Comparison of ENCODE assay signal across 1 cellular context in the genomic region with DNA sequence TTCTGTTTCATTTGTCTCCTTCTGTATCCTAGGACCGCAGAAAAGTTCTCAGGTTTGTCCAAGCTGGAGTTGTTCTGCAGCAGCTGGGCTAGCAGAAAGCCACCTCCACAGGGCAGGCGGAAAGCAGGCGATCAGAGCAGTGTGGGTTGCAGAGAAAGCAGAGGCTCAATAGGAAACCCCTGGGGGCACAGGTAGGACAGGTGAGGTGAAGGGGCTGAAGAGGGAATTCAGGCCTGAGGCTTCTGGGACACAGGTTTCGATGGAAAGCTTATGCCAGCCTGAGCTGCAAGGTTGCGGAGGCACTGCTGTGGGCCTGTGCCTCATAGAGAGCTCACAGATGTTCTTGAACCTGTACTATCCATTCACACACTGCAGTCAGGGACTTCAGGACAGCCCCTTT.
TF ChIP-seq lines count a peak whose summit lies in the region.

No MANE protein-coding gene starts in this region.

TF ChIP-seq in GM12878, 131 proteins besides CTCF, POLR2A, EP300 and RAD21 (continued from another document):
- TF ChIP-seq, protein P1, sequence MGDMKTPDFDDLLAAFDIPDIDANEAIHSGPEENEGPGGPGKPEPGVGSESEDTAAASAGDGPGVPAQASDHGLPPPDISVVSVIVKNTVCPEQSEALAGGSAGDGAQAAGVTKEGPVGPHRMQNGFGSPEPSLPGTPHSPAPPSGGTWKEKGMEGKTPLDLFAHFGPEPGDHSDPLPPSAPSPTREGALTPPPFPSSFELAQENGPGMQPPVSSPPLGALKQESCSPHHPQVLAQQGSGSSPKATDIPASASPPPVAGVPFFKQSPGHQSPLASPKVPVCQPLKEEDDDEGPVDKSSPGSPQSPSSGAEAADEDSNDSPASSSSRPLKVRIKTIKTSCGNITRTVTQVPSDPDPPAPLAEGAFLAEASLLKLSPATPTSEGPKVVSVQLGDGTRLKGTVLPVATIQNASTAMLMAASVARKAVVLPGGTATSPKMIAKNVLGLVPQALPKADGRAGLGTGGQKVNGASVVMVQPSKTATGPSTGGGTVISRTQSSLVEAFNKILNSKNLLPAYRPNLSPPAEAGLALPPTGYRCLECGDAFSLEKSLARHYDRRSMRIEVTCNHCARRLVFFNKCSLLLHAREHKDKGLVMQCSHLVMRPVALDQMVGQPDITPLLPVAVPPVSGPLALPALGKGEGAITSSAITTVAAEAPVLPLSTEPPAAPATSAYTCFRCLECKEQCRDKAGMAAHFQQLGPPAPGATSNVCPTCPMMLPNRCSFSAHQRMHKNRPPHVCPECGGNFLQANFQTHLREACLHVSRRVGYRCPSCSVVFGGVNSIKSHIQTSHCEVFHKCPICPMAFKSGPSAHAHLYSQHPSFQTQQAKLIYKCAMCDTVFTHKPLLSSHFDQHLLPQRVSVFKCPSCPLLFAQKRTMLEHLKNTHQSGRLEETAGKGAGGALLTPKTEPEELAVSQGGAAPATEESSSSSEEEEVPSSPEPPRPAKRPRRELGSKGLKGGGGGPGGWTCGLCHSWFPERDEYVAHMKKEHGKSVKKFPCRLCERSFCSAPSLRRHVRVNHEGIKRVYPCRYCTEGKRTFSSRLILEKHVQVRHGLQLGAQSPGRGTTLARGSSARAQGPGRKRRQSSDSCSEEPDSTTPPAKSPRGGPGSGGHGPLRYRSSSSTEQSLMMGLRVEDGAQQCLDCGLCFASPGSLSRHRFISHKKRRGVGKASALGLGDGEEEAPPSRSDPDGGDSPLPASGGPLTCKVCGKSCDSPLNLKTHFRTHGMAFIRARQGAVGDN (IDR thresholded peaks at IDR 0.05) = no peak
- no peak for TF ChIP-seq FOXM1 (IDR thresholded peaks at IDR 0.05; ENCODE audit: low read depth, low read length)
